ENCODE assay signal across 1 cellular context in the genomic region with DNA sequence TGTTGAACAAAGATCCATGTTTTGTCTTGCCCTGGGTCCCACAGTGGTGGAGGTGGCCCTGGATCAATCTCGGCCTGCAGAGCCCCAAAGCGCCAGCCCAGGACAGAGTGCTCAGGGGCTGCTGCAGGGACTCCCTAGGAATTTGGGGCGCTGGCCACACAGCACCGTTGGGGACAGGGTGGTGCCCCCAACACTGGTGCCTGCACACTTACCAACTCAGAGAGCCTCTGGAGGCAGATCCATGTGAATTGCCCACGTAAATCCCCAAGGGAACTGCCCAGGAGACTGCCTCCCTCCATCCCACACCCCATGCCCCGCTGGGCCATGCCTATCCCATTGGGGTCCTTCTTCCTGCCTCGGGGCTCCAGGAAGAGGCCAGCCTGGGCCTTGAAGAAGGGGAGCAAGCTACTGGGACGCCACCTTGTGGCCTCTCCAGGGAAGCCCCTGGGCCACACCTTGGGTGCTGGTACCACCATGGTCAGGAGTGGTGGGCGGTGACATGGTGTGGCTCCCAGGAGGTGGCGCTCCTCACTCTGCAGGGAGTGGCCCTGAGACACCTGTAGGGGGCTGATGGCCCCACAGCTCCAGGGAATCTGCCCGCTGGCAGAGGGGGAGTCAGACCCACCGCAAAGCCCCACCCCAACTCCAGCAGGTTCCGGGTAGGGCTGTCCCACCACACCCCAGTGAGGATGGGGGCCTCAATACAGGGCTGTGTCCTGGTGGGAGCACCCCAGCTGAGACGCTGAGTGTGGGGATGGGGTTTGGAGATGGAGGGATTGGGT.
TF ChIP-seq lines count a peak whose summit lies in the region.

No MANE protein-coding gene starts in this region.

TF ChIP-seq in K562, 482 proteins besides CTCF, POLR2A, EP300 and RAD21 (continued from another document):
- TF ChIP-seq, protein P1, sequence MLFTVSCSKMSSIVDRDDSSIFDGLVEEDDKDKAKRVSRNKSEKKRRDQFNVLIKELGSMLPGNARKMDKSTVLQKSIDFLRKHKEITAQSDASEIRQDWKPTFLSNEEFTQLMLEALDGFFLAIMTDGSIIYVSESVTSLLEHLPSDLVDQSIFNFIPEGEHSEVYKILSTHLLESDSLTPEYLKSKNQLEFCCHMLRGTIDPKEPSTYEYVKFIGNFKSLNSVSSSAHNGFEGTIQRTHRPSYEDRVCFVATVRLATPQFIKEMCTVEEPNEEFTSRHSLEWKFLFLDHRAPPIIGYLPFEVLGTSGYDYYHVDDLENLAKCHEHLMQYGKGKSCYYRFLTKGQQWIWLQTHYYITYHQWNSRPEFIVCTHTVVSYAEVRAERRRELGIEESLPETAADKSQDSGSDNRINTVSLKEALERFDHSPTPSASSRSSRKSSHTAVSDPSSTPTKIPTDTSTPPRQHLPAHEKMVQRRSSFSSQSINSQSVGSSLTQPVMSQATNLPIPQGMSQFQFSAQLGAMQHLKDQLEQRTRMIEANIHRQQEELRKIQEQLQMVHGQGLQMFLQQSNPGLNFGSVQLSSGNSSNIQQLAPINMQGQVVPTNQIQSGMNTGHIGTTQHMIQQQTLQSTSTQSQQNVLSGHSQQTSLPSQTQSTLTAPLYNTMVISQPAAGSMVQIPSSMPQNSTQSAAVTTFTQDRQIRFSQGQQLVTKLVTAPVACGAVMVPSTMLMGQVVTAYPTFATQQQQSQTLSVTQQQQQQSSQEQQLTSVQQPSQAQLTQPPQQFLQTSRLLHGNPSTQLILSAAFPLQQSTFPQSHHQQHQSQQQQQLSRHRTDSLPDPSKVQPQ (CRISPR knock-in tag; IDR thresholded peaks at IDR 0.05; ENCODE audit: borderline replicate concordance), result no peak
- TF ChIP-seq PHF20 (IDR thresholded peaks at IDR 0.05; ENCODE audit: partially characterized antibody) (peak; percentile 73), RB1 (IDR thresholded peaks at IDR 0.05; ENCODE audit: low read depth) (peak; percentile 95), TSC22D4 (tag; IDR thresholded peaks at IDR 0.05) (no peak), EGR1 (conservative IDR thresholded peaks at IDR 0.05) (peak; percentile 88), ZMIZ1 (IDR thresholded peaks at IDR 0.05; ENCODE audit: low read depth in 2 of 2, low read length in 2 of 2) (0 out of 4 replicates have a peak, but pooled peaks of 1 of the 2 experiments have one; percentile 48), HDAC1 (IDR thresholded peaks at IDR 0.05) (peak in 1 of 2 experiments; percentile 34; a peak in 1 of 4 replicates), ESRRA (IDR thresholded peaks at IDR 0.05; ENCODE audit: borderline replicate concordance, low read depth) (peak; percentile 55; the same call in 1 of the 2 replicates), CREM (IDR thresholded peaks at IDR 0.05; ENCODE audit: low read depth) (peak; percentile 70)
- TF ChIP-seq, protein P2, sequence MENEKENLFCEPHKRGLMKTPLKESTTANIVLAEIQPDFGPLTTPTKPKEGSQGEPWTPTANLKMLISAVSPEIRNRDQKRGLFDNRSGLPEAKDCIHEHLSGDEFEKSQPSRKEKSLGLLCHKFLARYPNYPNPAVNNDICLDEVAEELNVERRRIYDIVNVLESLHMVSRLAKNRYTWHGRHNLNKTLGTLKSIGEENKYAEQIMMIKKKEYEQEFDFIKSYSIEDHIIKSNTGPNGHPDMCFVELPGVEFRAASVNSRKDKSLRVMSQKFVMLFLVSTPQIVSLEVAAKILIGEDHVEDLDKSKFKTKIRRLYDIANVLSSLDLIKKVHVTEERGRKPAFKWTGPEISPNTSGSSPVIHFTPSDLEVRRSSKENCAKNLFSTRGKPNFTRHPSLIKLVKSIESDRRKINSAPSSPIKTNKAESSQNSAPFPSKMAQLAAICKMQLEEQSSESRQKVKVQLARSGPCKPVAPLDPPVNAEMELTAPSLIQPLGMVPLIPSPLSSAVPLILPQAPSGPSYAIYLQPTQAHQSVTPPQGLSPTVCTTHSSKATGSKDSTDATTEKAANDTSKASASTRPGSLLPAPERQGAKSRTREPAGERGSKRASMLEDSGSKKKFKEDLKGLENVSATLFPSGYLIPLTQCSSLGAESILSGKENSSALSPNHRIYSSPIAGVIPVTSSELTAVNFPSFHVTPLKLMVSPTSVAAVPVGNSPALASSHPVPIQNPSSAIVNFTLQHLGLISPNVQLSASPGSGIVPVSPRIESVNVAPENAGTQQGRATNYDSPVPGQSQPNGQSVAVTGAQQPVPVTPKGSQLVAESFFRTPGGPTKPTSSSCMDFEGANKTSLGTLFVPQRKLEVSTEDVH (IDR thresholded peaks at IDR 0.05; ENCODE audit: low read depth, partially characterized antibody), result peak; percentile 16
- TF ChIP-seq, protein P3, sequence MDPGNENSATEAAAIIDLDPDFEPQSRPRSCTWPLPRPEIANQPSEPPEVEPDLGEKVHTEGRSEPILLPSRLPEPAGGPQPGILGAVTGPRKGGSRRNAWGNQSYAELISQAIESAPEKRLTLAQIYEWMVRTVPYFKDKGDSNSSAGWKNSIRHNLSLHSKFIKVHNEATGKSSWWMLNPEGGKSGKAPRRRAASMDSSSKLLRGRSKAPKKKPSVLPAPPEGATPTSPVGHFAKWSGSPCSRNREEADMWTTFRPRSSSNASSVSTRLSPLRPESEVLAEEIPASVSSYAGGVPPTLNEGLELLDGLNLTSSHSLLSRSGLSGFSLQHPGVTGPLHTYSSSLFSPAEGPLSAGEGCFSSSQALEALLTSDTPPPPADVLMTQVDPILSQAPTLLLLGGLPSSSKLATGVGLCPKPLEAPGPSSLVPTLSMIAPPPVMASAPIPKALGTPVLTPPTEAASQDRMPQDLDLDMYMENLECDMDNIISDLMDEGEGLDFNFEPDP (CRISPR knock-in tag; IDR thresholded peaks at IDR 0.05), result no peak
